Comparison of ENCODE assay signal across 21 cellular contexts in genomic region chr6:46891396-46891795, GRCh38. TPM values are rescaled to one million over a fixed set of nuclear protein-coding genes. Genes with fewer than 3 reads are reported as not detected.
"Had no signal": no experiment of that assay in that cellular context is flagged by ENCODE, and none has a peak within 500 bp of the region (broad histone marks: within the 10 kb centered on the region; RNA-seq: fewer than 3 reads in every experiment).

No MANE protein-coding gene starts in this region.

- H3K9me3 ChIP-seq: esophagus squamous epithelium, left ventricle myocardium inferior, mucosa of descending colon, tibial artery, vagina had no signal

- H3K9me3 Mint-ChIP-seq: naive thymus-derived CD8-positive, alpha-beta T cell; T-helper 1 cell treated with Interleukin-12 subunit alpha and Interleukin-12 subunit beta and Interleukin-4 antibody, amounts not matched to agents 30 μg/mL and 1 μg/mL, for 36 hours had no signal

- ATAC-seq: mucosa of descending colon; naive thymus-derived CD8-positive, alpha-beta T cell had no signal

- H3K4me3 ChIP-seq: esophagus squamous epithelium, left ventricle myocardium inferior, mucosa of descending colon, tibial artery, vagina had no signal

- H3K36me3 ChIP-seq: esophagus squamous epithelium, tibial artery, vagina had no signal

- H3K4me1 Mint-ChIP-seq: immature natural killer cell; naive thymus-derived CD8-positive, alpha-beta T cell had no signal

- H3K27ac ChIP-seq: esophagus squamous epithelium, left ventricle myocardium inferior, tibial artery, vagina had no signal

- H3K36me3 Mint-ChIP-seq: activated naive CD8-positive, alpha-beta T cell; immature natural killer cell; naive thymus-derived CD8-positive, alpha-beta T cell had no signal

- H3K27me3 ChIP-seq: esophagus squamous epithelium, tibial artery, vagina had no signal

- H3K27ac Mint-ChIP-seq: activated naive CD8-positive, alpha-beta T cell; immature natural killer cell; naive thymus-derived CD8-positive, alpha-beta T cell; T-helper 1 cell treated with Interleukin-12 subunit alpha and Interleukin-12 subunit beta and Interleukin-4 antibody, amounts not matched to agents 30 μg/mL and 1 μg/mL, for 36 hours had no signal

- H3K4me1 ChIP-seq: esophagus squamous epithelium, vagina had no signal

- H3K4me3 Mint-ChIP-seq: activated naive CD8-positive, alpha-beta T cell; immature natural killer cell; naive thymus-derived CD8-positive, alpha-beta T cell; T-helper 1 cell treated with Interleukin-12 subunit alpha and Interleukin-12 subunit beta and Interleukin-4 antibody, amounts not matched to agents 30 μg/mL and 1 μg/mL, for 36 hours had no signal

- FAIRE-seq: bronchial epithelial cell had no signal

- DNase-seq: activated CD4-positive, alpha-beta T cell treated with anti-CD3 and anti-CD28 coated beads, Interleukin-2, amount 50 U/mL, for 4 hours; cerebellar nuclear complex; effector CD8-positive, alpha-beta T cell; esophagus squamous epithelium; immature natural killer cell; kidney glomerular epithelial cell; left ventricle myocardium inferior; mucosa of descending colon; naive thymus-derived CD8-positive, alpha-beta T cell; posterior cingulate gyrus; retina; stimulated activated CD4-positive, alpha-beta T cell treated with anti-CD3 and anti-CD28 coated beads, Interleukin-12 subunit alpha, Interleukin-12 subunit beta, amount 100 ng/mL, for 4 hours; stimulated activated CD4-positive, alpha-beta T cell treated with anti-CD3 and anti-CD28 coated beads, Interleukin-1b, Interleukin-23, amount 100 ng/mL, for 48 hours; stimulated activated CD8-positive, alpha-beta memory T cell treated with anti-CD3 and anti-CD28 coated beads, Interleukin-4, amount 100 ng/mL, for 48 hours; stimulated activated naive CD4-positive, alpha-beta T cell; substantia nigra; tibial artery had no signal

RNA-seq across cellular contexts. Expression of gene ADGRF5, which starts 30.3 kb away (rescaled TPM):
- total RNA-seq: bronchial epithelial cell; naive thymus-derived CD8-positive, alpha-beta T cell had no signal
- polyA plus RNA-seq: immature natural killer cell; naive thymus-derived CD8-positive, alpha-beta T cell had no signal
